Comparison of ENCODE assay signal across 1 cellular context in genomic region chr20:24992420-24993205, GRCh38.
TF ChIP-seq lines count a peak whose summit lies in the region.

A gene with protein sequence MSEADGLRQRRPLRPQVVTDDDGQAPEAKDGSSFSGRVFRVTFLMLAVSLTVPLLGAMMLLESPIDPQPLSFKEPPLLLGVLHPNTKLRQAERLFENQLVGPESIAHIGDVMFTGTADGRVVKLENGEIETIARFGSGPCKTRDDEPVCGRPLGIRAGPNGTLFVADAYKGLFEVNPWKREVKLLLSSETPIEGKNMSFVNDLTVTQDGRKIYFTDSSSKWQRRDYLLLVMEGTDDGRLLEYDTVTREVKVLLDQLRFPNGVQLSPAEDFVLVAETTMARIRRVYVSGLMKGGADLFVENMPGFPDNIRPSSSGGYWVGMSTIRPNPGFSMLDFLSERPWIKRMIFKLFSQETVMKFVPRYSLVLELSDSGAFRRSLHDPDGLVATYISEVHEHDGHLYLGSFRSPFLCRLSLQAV (minus strand): TSS chr20:24992751. CDS start chr20:24992688, 63 bp downstream.

TF ChIP-seq in K562, 482 proteins besides CTCF, POLR2A, EP300 and RAD21 (continued from another document and continues in another):
- TF ChIP-seq, protein P1, sequence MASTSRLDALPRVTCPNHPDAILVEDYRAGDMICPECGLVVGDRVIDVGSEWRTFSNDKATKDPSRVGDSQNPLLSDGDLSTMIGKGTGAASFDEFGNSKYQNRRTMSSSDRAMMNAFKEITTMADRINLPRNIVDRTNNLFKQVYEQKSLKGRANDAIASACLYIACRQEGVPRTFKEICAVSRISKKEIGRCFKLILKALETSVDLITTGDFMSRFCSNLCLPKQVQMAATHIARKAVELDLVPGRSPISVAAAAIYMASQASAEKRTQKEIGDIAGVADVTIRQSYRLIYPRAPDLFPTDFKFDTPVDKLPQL (IDR thresholded peaks at IDR 0.05; ENCODE audit: extremely low read depth, insufficient read length): no peak
- TF ChIP-seq, protein P2, sequence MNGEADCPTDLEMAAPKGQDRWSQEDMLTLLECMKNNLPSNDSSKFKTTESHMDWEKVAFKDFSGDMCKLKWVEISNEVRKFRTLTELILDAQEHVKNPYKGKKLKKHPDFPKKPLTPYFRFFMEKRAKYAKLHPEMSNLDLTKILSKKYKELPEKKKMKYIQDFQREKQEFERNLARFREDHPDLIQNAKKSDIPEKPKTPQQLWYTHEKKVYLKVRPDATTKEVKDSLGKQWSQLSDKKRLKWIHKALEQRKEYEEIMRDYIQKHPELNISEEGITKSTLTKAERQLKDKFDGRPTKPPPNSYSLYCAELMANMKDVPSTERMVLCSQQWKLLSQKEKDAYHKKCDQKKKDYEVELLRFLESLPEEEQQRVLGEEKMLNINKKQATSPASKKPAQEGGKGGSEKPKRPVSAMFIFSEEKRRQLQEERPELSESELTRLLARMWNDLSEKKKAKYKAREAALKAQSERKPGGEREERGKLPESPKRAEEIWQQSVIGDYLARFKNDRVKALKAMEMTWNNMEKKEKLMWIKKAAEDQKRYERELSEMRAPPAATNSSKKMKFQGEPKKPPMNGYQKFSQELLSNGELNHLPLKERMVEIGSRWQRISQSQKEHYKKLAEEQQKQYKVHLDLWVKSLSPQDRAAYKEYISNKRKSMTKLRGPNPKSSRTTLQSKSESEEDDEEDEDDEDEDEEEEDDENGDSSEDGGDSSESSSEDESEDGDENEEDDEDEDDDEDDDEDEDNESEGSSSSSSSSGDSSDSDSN (IDR thresholded peaks at IDR 0.05; ENCODE audit: borderline replicate concordance in 1 of 2, low read depth in 2 of 2, low read length in 2 of 2): peak in 1 of 2 experiments; percentile 58; a peak in 1 of 4 replicates
- TF ChIP-seq DACH1 (IDR thresholded peaks at IDR 0.05; ENCODE audit: partially characterized antibody): no peak
- TF ChIP-seq RBM17 (IDR thresholded peaks at IDR 0.05; ENCODE audit: borderline replicate concordance, low read depth, low read length): no peak
- TF ChIP-seq ELF1 (tag; IDR thresholded peaks at IDR 0.05): peak; percentile 89
- TF ChIP-seq FOXJ3 (CRISPR knock-in tag; IDR thresholded peaks at IDR 0.05): no peak
- TF ChIP-seq SRSF1 (IDR thresholded peaks at IDR 0.05; ENCODE audit: low read depth, low read length): no peak
- no peak for TF ChIP-seq ERF (CRISPR knock-in tag; IDR thresholded peaks at IDR 0.05)
- TF ChIP-seq CCNT2 (IDR thresholded peaks at IDR 0.05; ENCODE audit: borderline replicate concordance, extremely low read depth, insufficient read length, low read depth, low read length): peak; percentile 24
- TF ChIP-seq THRAP3 (IDR thresholded peaks at IDR 0.05; ENCODE audit: borderline replicate concordance): no peak
- peak; percentile 67 for TF ChIP-seq ELF2 (CRISPR knock-in tag; IDR thresholded peaks at IDR 0.05)
- TF ChIP-seq ZNF253 (CRISPR knock-in tag; conservative IDR thresholded peaks at IDR 0.05): no peak
- TF ChIP-seq CREB1 (IDR thresholded peaks at IDR 0.05): peak; percentile 87
- TF ChIP-seq CREB1 (CRISPR knock-in tag; IDR thresholded peaks at IDR 0.05): peak; percentile 90
- no peak for TF ChIP-seq ZNF589 (CRISPR knock-in tag; IDR thresholded peaks at IDR 0.05; ENCODE audit: low read depth)
- peak; percentile 96 for TF ChIP-seq GABPA (tag; conservative IDR thresholded peaks at IDR 0.05; ENCODE audit: low read depth)
- TF ChIP-seq KLF10 (CRISPR knock-in tag; IDR thresholded peaks at IDR 0.05): no peak
- TF ChIP-seq ZBTB8A (IDR thresholded peaks at IDR 0.05; ENCODE audit: partially characterized antibody): no peak
- no peak for TF ChIP-seq SNIP1 (IDR thresholded peaks at IDR 0.05; ENCODE audit: low read depth)
- peak; percentile 80 for TF ChIP-seq TBP (optimal IDR thresholded peaks at IDR 0.05; ENCODE audit: low read depth, low read length)
- no peak for TF ChIP-seq PREB (CRISPR knock-in tag; IDR thresholded peaks at IDR 0.05)
- TF ChIP-seq ZNF699 (CRISPR knock-in tag; IDR thresholded peaks at IDR 0.05; ENCODE audit: insufficient replicate concordance): no peak
- no peak for TF ChIP-seq IRF2 (CRISPR knock-in tag; IDR thresholded peaks at IDR 0.05)
- TF ChIP-seq, protein P3, sequence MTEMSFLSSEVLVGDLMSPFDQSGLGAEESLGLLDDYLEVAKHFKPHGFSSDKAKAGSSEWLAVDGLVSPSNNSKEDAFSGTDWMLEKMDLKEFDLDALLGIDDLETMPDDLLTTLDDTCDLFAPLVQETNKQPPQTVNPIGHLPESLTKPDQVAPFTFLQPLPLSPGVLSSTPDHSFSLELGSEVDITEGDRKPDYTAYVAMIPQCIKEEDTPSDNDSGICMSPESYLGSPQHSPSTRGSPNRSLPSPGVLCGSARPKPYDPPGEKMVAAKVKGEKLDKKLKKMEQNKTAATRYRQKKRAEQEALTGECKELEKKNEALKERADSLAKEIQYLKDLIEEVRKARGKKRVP (CRISPR knock-in tag; IDR thresholded peaks at IDR 0.05): no peak
- TF ChIP-seq U2AF2 (optimal IDR thresholded peaks at IDR 0.05; ENCODE audit: low read depth, low read length): no peak
- no peak for TF ChIP-seq ELF4 (CRISPR knock-in tag; IDR thresholded peaks at IDR 0.05)
- no peak for TF ChIP-seq TCF3 (CRISPR knock-in tag; IDR thresholded peaks at IDR 0.05)
- no peak for TF ChIP-seq DDX20 (tag; IDR thresholded peaks at IDR 0.05; ENCODE audit: low read depth)
- no peak for TF ChIP-seq RFX1 (IDR thresholded peaks at IDR 0.05)
- TF ChIP-seq BRF1 (IDR thresholded peaks at IDR 0.05; ENCODE audit: borderline replicate concordance, extremely low read depth, insufficient read length): no peak
- TF ChIP-seq SMARCC2 (IDR thresholded peaks at IDR 0.05; ENCODE audit: low read depth): no peak
- TF ChIP-seq GABPB1 (CRISPR knock-in tag; IDR thresholded peaks at IDR 0.05): peak; percentile 94
- peak in 1 of 2 experiments; percentile 72; a peak in 2 of 4 replicates for TF ChIP-seq MNT (conservative IDR thresholded peaks at IDR 0.05)
- no peak for TF ChIP-seq ZNF224 (CRISPR knock-in tag; IDR thresholded peaks at IDR 0.05)
- no peak for TF ChIP-seq CREB3 (tag; conservative IDR thresholded peaks at IDR 0.05; ENCODE audit: low read depth)
- TF ChIP-seq PKNOX1 (IDR thresholded peaks at IDR 0.05): 0 out of 2 replicates have a peak, but pooled peaks have one; percentile 16
- 0 out of 2 replicates have a peak, but pooled peaks have one; percentile 15 for TF ChIP-seq REST (CRISPR knock-in tag; IDR thresholded peaks at IDR 0.05; ENCODE audit: low read depth)
- TF ChIP-seq, protein P4, sequence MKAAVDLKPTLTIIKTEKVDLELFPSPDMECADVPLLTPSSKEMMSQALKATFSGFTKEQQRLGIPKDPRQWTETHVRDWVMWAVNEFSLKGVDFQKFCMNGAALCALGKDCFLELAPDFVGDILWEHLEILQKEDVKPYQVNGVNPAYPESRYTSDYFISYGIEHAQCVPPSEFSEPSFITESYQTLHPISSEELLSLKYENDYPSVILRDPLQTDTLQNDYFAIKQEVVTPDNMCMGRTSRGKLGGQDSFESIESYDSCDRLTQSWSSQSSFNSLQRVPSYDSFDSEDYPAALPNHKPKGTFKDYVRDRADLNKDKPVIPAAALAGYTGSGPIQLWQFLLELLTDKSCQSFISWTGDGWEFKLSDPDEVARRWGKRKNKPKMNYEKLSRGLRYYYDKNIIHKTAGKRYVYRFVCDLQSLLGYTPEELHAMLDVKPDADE (conservative IDR thresholded peaks at IDR 0.05; ENCODE audit: control insufficient read depth, low read depth, low read length): no peak
- peak; percentile 76 for TF ChIP-seq POLR2B (IDR thresholded peaks at IDR 0.05; ENCODE audit: low read depth, partially characterized antibody)
- TF ChIP-seq ARNT (IDR thresholded peaks at IDR 0.05): no peak
- no peak for TF ChIP-seq ZNF507 (tag; conservative IDR thresholded peaks at IDR 0.05)
- TF ChIP-seq L3MBTL2 (IDR thresholded peaks at IDR 0.05): peak; percentile 94
- TF ChIP-seq NFRKB (IDR thresholded peaks at IDR 0.05; ENCODE audit: low read depth): no peak
- no peak for TF ChIP-seq GTF2E2 (tag; IDR thresholded peaks at IDR 0.05)
- peak; percentile 77 for TF ChIP-seq ZFX (CRISPR knock-in tag; IDR thresholded peaks at IDR 0.05)
- TF ChIP-seq NKRF (IDR thresholded peaks at IDR 0.05; ENCODE audit: borderline replicate concordance): peak; percentile 26; the same call in 1 of the 2 replicates
- no peak for TF ChIP-seq RNF2 (IDR thresholded peaks at IDR 0.05)
